15 cellular contexts compared by ENCODE assay signal in the genomic region with DNA sequence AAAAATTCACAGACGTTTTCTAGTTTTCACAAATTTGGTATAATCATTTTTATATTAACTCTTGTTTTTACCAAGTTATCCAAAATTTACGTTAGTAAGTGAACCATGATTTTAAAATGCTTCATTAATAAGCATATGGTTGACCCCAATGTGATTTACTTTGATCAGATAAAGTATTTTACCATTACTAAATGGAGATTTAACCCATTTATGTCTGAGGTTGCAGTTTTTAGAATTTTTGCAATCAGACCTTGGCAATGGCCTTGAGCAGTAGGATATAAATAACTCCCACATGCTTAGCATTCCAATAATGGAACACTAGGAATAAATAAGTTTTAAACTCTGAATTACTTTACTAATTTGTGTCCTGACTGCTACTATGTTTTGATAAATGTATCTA.
DNase-seq lines count a peak whose midpoint lies in the region; FAIRE-seq and TF ChIP-seq lines count a peak whose summit lies in the region.
"Had no signal": no experiment of that assay in that cellular context is flagged by ENCODE, and none has a peak within 500 bp of the region (broad histone marks: within the 10 kb centered on the region; RNA-seq: fewer than 3 reads in every experiment).

No MANE protein-coding gene starts in this region.

- peak; percentile 44 for FAIRE-seq in small intestine (lab: Jason Lieb, UNC)
- FAIRE-seq: H1 had no signal

- DNase-seq in left ventricle myocardium inferior (no peak), right atrium auricular region (ENCODE audit: low spot score) (no peak), small intestine (no peak), OCI-LY7 (ENCODE audit: low spot score) (no peak), NCI-H1694 (lab: John Stamatoyannopoulos, UW) (no peak)
- DNase-seq: Calu3; CD8-positive, alpha-beta T cell; DMS79 treated with DMSO at 0.1 percent for 48 hours; GF-D8; H9; IMR-90 had no signal

- H3K27me3 ChIP-seq in left ventricle myocardium inferior (ENCODE audit: low read depth): no peaks in the 10 kb centered on the region
- no peaks in the 10 kb centered on the region for H3K27me3 ChIP-seq in right atrium auricular region
- H3K27me3 ChIP-seq in HUES64 (ENCODE audit: insufficient read depth, low read length): no peaks in the 10 kb centered on the region
- H3K27me3 ChIP-seq in iPS-20b (ENCODE audit: insufficient read depth, low read length): no peaks in the 10 kb centered on the region
- H3K27me3 ChIP-seq in small intestine (ENCODE audit: control insufficient read depth in 2 of 2, insufficient read depth in 2 of 2, low read length in 2 of 2): no peaks in the 10 kb centered on the region
- H3K27me3 ChIP-seq: BLaER1 treated with 17β-estradiol and CSF1 and Interleukin-3, amounts not matched to agents 10 nM and 100 nM had no signal

- H3K9ac ChIP-seq in HUES64 (ENCODE audit: low read depth, low read length) (no peak overlapping the region), iPS-20b (ENCODE audit: low read depth, low read length) (peak overlapping the region; percentile 5; the same call in 1 of the 2 replicates)
- H3K9ac ChIP-seq: BLaER1 treated with 17β-estradiol and CSF1 and Interleukin-3, amounts not matched to agents 10 nM and 100 nM had no signal

- H3K27ac ChIP-seq in left ventricle myocardium inferior (replicated peaks): peak overlapping the region; percentile 47
- H3K27ac ChIP-seq in right atrium auricular region: peak overlapping the region in 1 of 2 donors; percentile 7
- H3K27ac ChIP-seq in HUES64 (ENCODE audit: low read depth, low read length): 0 out of 2 replicates have a peak overlapping the region, but pooled peaks have one; percentile 12
- no peak overlapping the region for H3K27ac ChIP-seq in iPS-20b (ENCODE audit: low read length)
- no peak overlapping the region for H3K27ac ChIP-seq in small intestine (ENCODE audit: low read depth in 1 of 2, low read length in 1 of 2)
- H3K27ac ChIP-seq in OCI-LY7 (ENCODE audit: low read depth, low read length, poor library complexity, severe bottlenecking): no peak overlapping the region
- H3K27ac ChIP-seq: BLaER1 treated with 17β-estradiol and CSF1 and Interleukin-3, amounts not matched to agents 10 nM and 100 nM had no signal

- intact Hi-C loops in left ventricle myocardium inferior (cut with micrococcal nuclease) (no loop called here), OCI-LY7 (cut with micrococcal nuclease; ENCODE audit: unreplicated experiment) (no loop called here)

- BruUV-seq in OCI-LY7 (replicated peaks; lab: Mats Ljungman, UMichigan): no TSS peak

- POLR2A ChIA-PET in OCI-LY7 (lab: Charles Lee): interaction anchor here (0.6 kb wide), 1 partner anchor 539 kb away, joined by 7 read pairs; no protein-coding TSS in a partner anchor

- CTCF ChIA-PET in OCI-LY7 (lab: Charles Lee; ENCODE audit: unreplicated experiment): no interaction called here

- no peak overlapping the region for H2AFZ ChIP-seq in OCI-LY7 (ENCODE audit: low read length)

- H3K4me2 ChIP-seq in OCI-LY7 (ENCODE audit: low read length): no peak overlapping the region
- H3K4me2 ChIP-seq: BLaER1 treated with 17β-estradiol and CSF1 and Interleukin-3, amounts not matched to agents 10 nM and 100 nM had no signal

- H3K4me1 ChIP-seq in left ventricle myocardium inferior (peaks cover 52% of the 10 kb centered on the region), right atrium auricular region (peaks cover 0 to 30% of the 10 kb centered on the region in 2 donors), HUES64 (ENCODE audit: insufficient read depth, low read length) (peaks cover 52% of the 10 kb centered on the region), iPS-20b (ENCODE audit: insufficient read depth, low read length) (peaks cover 42% of the 10 kb centered on the region; the same call in 1 of the 2 replicates), small intestine (ENCODE audit: control insufficient read depth in 2 of 2, insufficient read depth in 1 of 2, low read depth in 1 of 2, low read length in 1 of 2) (peaks cover 0 to 5% of the 10 kb centered on the region in 2 donors), OCI-LY7 (ENCODE audit: insufficient read depth, low read length, poor library complexity, severe bottlenecking) (peaks cover 13% of the 10 kb centered on the region)

- H3K36me3 ChIP-seq in left ventricle myocardium inferior (peaks cover 28% of the 10 kb centered on the region), right atrium auricular region (peaks cover 17% of the 10 kb centered on the region), HUES64 (ENCODE audit: insufficient read depth, low read length) (peaks cover 23% of the 10 kb centered on the region), iPS-20b (ENCODE audit: insufficient read depth, low read depth, low read length) (peaks cover 22% of the 10 kb centered on the region), small intestine (ENCODE audit: control insufficient read depth in 2 of 2, insufficient read depth in 2 of 2, low read length in 2 of 2) (peaks cover 2 to 5% of the 10 kb centered on the region in 2 donors), OCI-LY7 (ENCODE audit: insufficient read depth, low read length) (peaks cover 17% of the 10 kb centered on the region)

- peak overlapping the region; percentile 6 for H3K4me3 ChIP-seq in left ventricle myocardium inferior
- no peak overlapping the region for H3K4me3 ChIP-seq in right atrium auricular region
- no peak overlapping the region for H3K4me3 ChIP-seq in HUES64 (ENCODE audit: low read length)
- H3K4me3 ChIP-seq in iPS-20b (ENCODE audit: low read length): no peak overlapping the region
- no peak overlapping the region for H3K4me3 ChIP-seq in small intestine (ENCODE audit: low read depth in 1 of 2, low read length in 2 of 2)
- H3K4me3 ChIP-seq in OCI-LY7 (ENCODE audit: low read depth, low read length, poor library complexity, severe bottlenecking): no peak overlapping the region
- H3K4me3 ChIP-seq: BLaER1 treated with 17β-estradiol and CSF1 and Interleukin-3, amounts not matched to agents 10 nM and 100 nM had no signal

- H3K9me3 ChIP-seq in left ventricle myocardium inferior (replicated peaks) (no peaks in the 10 kb centered on the region), right atrium auricular region (no peaks in the 10 kb centered on the region), HUES64 (ENCODE audit: insufficient read depth, low read depth, low read length) (0 out of 2 replicates have a peak, but pooled peaks cover 3% of the 10 kb centered on the region), iPS-20b (ENCODE audit: insufficient read depth, low read depth, low read length) (no peaks in the 10 kb centered on the region; the same call in 1 of the 2 replicates), small intestine (ENCODE audit: control insufficient read depth, low read depth) (no peaks in the 10 kb centered on the region), OCI-LY7 (ENCODE audit: low read length) (no peaks in the 10 kb centered on the region)

- H3K79me2 ChIP-seq in OCI-LY7 (ENCODE audit: insufficient read depth, low read depth, low read length): no peaks in the 10 kb centered on the region

- TF ChIP-seq CTCF in left ventricle myocardium inferior (IDR thresholded peaks at IDR 0.05; ENCODE audit: borderline replicate concordance) (no peak), right atrium auricular region (IDR thresholded peaks at IDR 0.05) (no peak), OCI-LY7 (conservative IDR thresholded peaks at IDR 0.05; ENCODE audit: low read length) (no peak)

- no peaks in the 10 kb centered on the region for H3K9me2 ChIP-seq in OCI-LY7 (ENCODE audit: insufficient read depth, low read length)

- H4K20me1 ChIP-seq in OCI-LY7 (ENCODE audit: insufficient read depth, low read length): no peaks in the 10 kb centered on the region
- H4K20me1 ChIP-seq: BLaER1 treated with 17β-estradiol and CSF1 and Interleukin-3, amounts not matched to agents 10 nM and 100 nM had no signal

- no CpG with 5 or more reads among the region's 2 CpGs for WGBS in HUES64
- 76 to 84% (median 82%) methylated on average over 2 of the region's 2 CpGs for WGBS in small intestine, 3 donors

Comparison
In these comparisons a context has a peak if more than half of its experiments do, and no peak if none do; other contexts are left out.
1. H3K27ac ChIP-seq: peak in left ventricle myocardium inferior (single experiment) and HUES64 (single experiment); none in iPS-20b (single experiment), small intestine (0 of 2) and OCI-LY7 (single experiment).